In genomic region chr1:25017436-25018109, GRCh38 we compare ENCODE assay signal across 1 cellular context.
TF ChIP-seq lines count a peak whose summit lies in the region.

No MANE protein-coding gene starts in this region.

TF ChIP-seq in K562, 482 proteins besides CTCF, POLR2A, EP300 and RAD21 (continued from another document):
- no peak for TF ChIP-seq ZBTB11 (CRISPR knock-in tag; IDR thresholded peaks at IDR 0.05)
